In genomic region chr20:20435453-20435852, GRCh38 we compare ENCODE assay signal across 1 cellular context.
TF ChIP-seq lines count a peak whose summit lies in the region.

No MANE protein-coding gene starts in this region.

TF ChIP-seq in HepG2, 621 proteins besides CTCF, POLR2A, EP300 and RAD21 (continued from another document):
- no peak for TF ChIP-seq ZGPAT (CRISPR knock-in tag; IDR thresholded peaks at IDR 0.05)
- TF ChIP-seq ZFP41 (CRISPR knock-in tag; IDR thresholded peaks at IDR 0.05; ENCODE audit: borderline replicate concordance): no peak
